ENCODE assay signal across 9 cellular contexts in the genomic region with DNA sequence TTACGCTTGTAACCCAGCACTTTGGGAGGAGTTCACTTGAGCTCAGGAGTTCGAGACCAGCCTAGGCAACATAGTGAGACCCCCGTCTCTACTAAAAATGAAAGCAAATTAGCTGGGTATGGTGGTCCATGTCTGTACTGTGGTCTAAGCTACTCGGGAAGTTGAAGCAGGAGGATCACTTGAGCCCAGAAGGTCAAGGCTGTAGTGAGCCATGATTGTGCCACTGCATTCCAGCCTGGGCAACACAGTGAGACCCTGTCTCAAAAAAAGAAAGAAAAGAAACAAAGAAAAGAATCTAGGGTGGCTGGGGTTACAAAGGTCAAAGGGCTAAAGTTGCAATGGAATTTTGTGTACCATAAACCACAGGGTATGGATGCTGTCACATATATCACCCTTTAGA.
"Had no signal": no experiment of that assay in that cellular context is flagged by ENCODE, and none has a peak within 500 bp of the region (broad histone marks: within the 10 kb centered on the region; RNA-seq: fewer than 3 reads in every experiment).

No MANE protein-coding gene starts in this region.

- H3K4me1 Mint-ChIP-seq: GM23338, H9 had no signal

- DNase-seq: H9, HCEC 1CT, HFFc6, IMR-90 had no signal

- H3K4me3 Mint-ChIP-seq: GM23338, H9, HFFc6 had no signal

- ATAC-seq: GM23338, K562 had no signal

- H3K4me2 ChIP-seq: GM23338 had no signal

- H2AFZ ChIP-seq: GM23338 had no signal

- H3K27ac ChIP-seq: HL-60 had no signal

- FAIRE-seq: H1, H54, K562 had no signal

- H3K4me3 ChIP-seq: GM23338, K562 had no signal

- H3K9me3 Mint-ChIP-seq: GM23338, H9, HFFc6 had no signal

- H3K27ac Mint-ChIP-seq: GM23338, H9, HFFc6 had no signal
